Comparison of ENCODE assay signal across 8 cellular contexts in genomic region chr16:6684076-6684673, GRCh38.
DNase-seq lines count a peak whose midpoint lies in the region; ATAC-seq and TF ChIP-seq lines count a peak whose summit lies in the region.

No MANE protein-coding gene starts in this region.

- ATAC-seq in HG03354 (IDR thresholded peaks at IDR 0.05; ENCODE audit: poor library complexity, severe bottlenecking, unreplicated experiment) (no peak), omental fat pad (ENCODE audit: low FRiP score) (no peak)

- TF ChIP-seq CTCF in omental fat pad (IDR thresholded peaks at IDR 0.05), result no peak

- peak; percentile 0 to 8 for DNase-seq in activated CD4-positive, alpha-beta T cell treated with anti-CD3 and anti-CD28 coated beads, Interleukin-2, amount 50 U/mL, for 48 hours
- no peak for DNase-seq in activated CD4-positive, alpha-beta T cell treated with anti-CD3 and anti-CD28 coated beads, Interleukin-2, amount 50 U/mL, for 4 hours
- DNase-seq in NCI-H1694 treated with DMSO at 0.1 percent for 48 hours (lab: John Stamatoyannopoulos, UW) (peak; percentile 52), cerebellum (ENCODE audit: low spot score) (peak; percentile 71), pons (ENCODE audit: low spot score) (peak; percentile 44), 8988T (no peak), omental fat pad (ENCODE audit: low spot score) (no peak)

Comparison
In these comparisons a context has a peak if more than half of its experiments do, and no peak if none do; other contexts are left out.
1. DNase-seq: peak in activated CD4-positive, alpha-beta T cell treated with anti-CD3 and anti-CD28 coated beads, Interleukin-2, amount 50 U/mL, for 48 hours (2 of 2), NCI-H1694 treated with DMSO at 0.1 percent for 48 hours (single experiment), cerebellum (single experiment) and pons (single experiment); none in activated CD4-positive, alpha-beta T cell treated with anti-CD3 and anti-CD28 coated beads, Interleukin-2, amount 50 U/mL, for 4 hours (0 of 2), 8988T (single experiment) and omental fat pad (single experiment).